Comparison of ENCODE assay signal across 8 cellular contexts in the genomic region with DNA sequence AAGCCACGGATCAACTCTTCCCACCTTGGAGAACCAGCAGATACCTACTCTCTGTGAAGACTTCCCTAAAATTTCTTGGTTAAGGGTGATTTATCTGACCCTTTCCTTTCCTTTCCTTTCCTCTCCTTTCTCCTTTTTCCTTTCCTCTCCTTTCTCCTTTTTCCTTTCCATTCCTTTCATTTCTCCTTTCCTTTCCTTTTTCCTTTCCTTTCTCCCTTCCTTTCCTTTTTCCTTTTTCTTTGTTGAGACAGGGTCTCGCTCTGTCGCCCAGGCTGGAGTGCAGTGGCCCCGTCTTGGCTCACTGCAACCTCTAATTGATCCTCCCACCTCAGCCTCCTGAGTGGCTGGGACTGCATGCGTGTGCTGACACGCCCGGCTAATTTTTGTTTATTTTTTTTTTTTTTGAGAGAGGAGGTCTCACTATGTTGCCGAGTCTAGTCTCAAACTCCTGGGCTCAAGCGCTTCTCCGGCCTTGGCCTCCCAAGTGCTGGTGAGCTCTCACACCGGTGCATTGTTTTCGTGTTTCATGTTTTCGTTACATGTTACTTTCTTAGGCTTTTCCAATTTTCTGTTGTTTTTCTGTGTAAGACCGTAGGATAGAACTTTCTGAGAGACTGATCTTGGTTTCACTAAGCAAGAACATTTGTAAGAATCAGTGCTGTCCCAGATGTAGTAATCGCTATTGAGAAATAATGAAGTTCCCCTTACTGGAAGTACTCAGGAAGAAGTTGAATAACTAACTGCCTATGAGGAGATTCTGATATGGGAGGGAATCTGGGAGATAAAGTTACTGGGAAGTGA. TPM values are rescaled to one million over a fixed set of nuclear protein-coding genes. Genes with fewer than 3 reads are reported as not detected.
DNase-seq lines count a peak whose midpoint lies in the region; ATAC-seq and TF ChIP-seq lines count a peak whose summit lies in the region.

No MANE protein-coding gene starts in this region.

- H3K4me3 ChIP-seq in A673 (ENCODE audit: low read depth, low read length, poor library complexity, severe bottlenecking) (peak overlapping the region; percentile 78), GM12865 (ENCODE audit: low read depth, low read length) (peak overlapping the region; percentile 75), ovary (peak overlapping the region; percentile 85)

- H3K4me1 ChIP-seq in A673 (ENCODE audit: insufficient read depth, low read length, poor library complexity, severe bottlenecking) (peaks cover 9% of the 10 kb centered on the region), ovary (ENCODE audit: insufficient read depth) (peaks cover 5% of the 10 kb centered on the region)

- no peak for TF ChIP-seq POLR2A in ovary (IDR thresholded peaks at IDR 0.05)

- ATAC-seq in GM19023 (IDR thresholded peaks at IDR 0.05; ENCODE audit: unreplicated experiment) = no peak

- peak overlapping the region; percentile 81 for H3K27ac ChIP-seq in A673 (ENCODE audit: low read depth, low read length, poor library complexity, severe bottlenecking)
- peak overlapping the region; percentile 58 to 95 for H3K27ac ChIP-seq in ovary

- H3K27me3 ChIP-seq in A673 (replicated peaks; ENCODE audit: insufficient read depth, low read depth, low read length, poor library complexity) (no peaks in the 10 kb centered on the region), ovary (no peaks in the 10 kb centered on the region)

- H3K9me3 ChIP-seq in A673 (ENCODE audit: low read depth, low read length, poor library complexity, severe bottlenecking) (no peaks in the 10 kb centered on the region), ovary (no peaks in the 10 kb centered on the region)

- POLR2A ChIA-PET in A673 (lab: Charles Lee; ENCODE audit: low non-redundant PET) = no interaction called here

- no peak for TF ChIP-seq CTCF in A673 (conservative IDR thresholded peaks at IDR 0.05; ENCODE audit: low read depth, low read length)
- no peak for TF ChIP-seq CTCF in GM12865 (IDR thresholded peaks at IDR 0.05; ENCODE audit: insufficient read depth, low read depth, low read length, missing control alignments)
- TF ChIP-seq CTCF in ovary (IDR thresholded peaks at IDR 0.05) = no peak

- DNase-seq in A673 (ENCODE audit: low spot score) (no peak), GM12865 (ENCODE audit: low read depth) (peak; percentile 30), SKM-1 treated with dmso at 0.1 percent for 144 hours (lab: John Stamatoyannopoulos, UW; ENCODE audit: unreplicated experiment) (peak; percentile 75), fibroblast of gingiva (ENCODE audit: low read depth) (peak; percentile 85), ovary (no peak), COLO829 (ENCODE audit: low spot score) (no peak), NCI-H1092 treated with DMSO at 0.1 percent for 48 hours (lab: John Stamatoyannopoulos, UW) (no peak)

- CTCF ChIA-PET in A673 (lab: Charles Lee) = no interaction called here

- TF ChIP-seq EP300 in ovary (IDR thresholded peaks at IDR 0.05) = peak; percentile 24

- WGBS in ovary, 3 donors = 16 to 26% (median 23%) methylated on average over 15 of the region's 15 CpGs

- no TSS peak for BruUV-seq in A673 (replicated peaks; lab: Mats Ljungman, UMichigan)

- intact Hi-C loops in A673 (cut with micrococcal nuclease; ENCODE audit: unreplicated experiment) = no loop called here
- intact Hi-C loops in ovary (cut with DNase I) = loop anchor here in 1 of 4 donors (2.0 to 5.0 kb wide), 2 partner anchors 50 to 149 kb away; partner anchors contain the start of genes CLOCK and SRD5A3

- H3K36me3 ChIP-seq in A673 (ENCODE audit: insufficient read depth, low read length, poor library complexity, severe bottlenecking) = no peaks in the 10 kb centered on the region
- H3K36me3 ChIP-seq in ovary = no peaks in the 10 kb centered on the region

RNA-seq across cellular contexts. Expression of gene TMEM165, which starts 2.0 kb away (rescaled TPM):
- 33.5 and 34.7 TPM in 2 replicates for total RNA-seq in A673 (2021)
- total RNA-seq in ovary = 100 to 1,000 TPM in 1 of 7 donors, 10 to 100 TPM in 6; 54.6 to 230 (median 84.1) TPM
- 10 to 100 TPM; 33.3 to 57.8 TPM for polyA plus RNA-seq in ovary

RNA-seq across cellular contexts. Expression of gene SRD5A3, which starts 51.7 kb away (rescaled TPM):
- 40.4 and 48.1 TPM in 2 replicates for total RNA-seq in A673 (2021)
- total RNA-seq in ovary = 1 to 10 TPM; 1.2 to 9.4 (median 2.9) TPM
- 10 to 100 TPM in 1 of 2 donors, 1 to 10 TPM in 1; 2.9 to 12.3 TPM for polyA plus RNA-seq in ovary

Comparison
In these comparisons a context has a peak if more than half of its experiments do, and no peak if none do; other contexts are left out.
1. DNase-seq: peak in GM12865 (single experiment), SKM-1 treated with dmso at 0.1 percent for 144 hours (single experiment) and fibroblast of gingiva (single experiment); none in A673 (single experiment), ovary (0 of 5), COLO829 (single experiment) and NCI-H1092 treated with DMSO at 0.1 percent for 48 hours (single experiment).
2. Peak in every context shown above with its lines, with median percentiles within 50 percentile points of each other: H3K4me3 ChIP-seq.